17 cellular contexts compared by ENCODE assay signal in genomic region chr22:17339095-17339693, GRCh38. TPM values are rescaled to one million over a fixed set of nuclear protein-coding genes. Genes with fewer than 3 reads are reported as not detected.
DNase-seq lines count a peak whose midpoint lies in the region; ATAC-seq lines count a peak whose summit lies in the region.
"Had no signal": no experiment of that assay in that cellular context is flagged by ENCODE, and none has a peak within 500 bp of the region (broad histone marks: within the 10 kb centered on the region; RNA-seq: fewer than 3 reads in every experiment).

No MANE protein-coding gene starts in this region.

- peaks cover 3 to 4% of the 10 kb centered on the region in 2 experiments for H3K4me1 ChIP-seq in trophoblast cell (ENCODE audit: control insufficient read depth in 1 of 2, insufficient read depth in 2 of 2, low read length in 2 of 2)
- H3K4me1 ChIP-seq: pancreas, uterus had no signal

- peak; percentile 67 for DNase-seq in HuH-7 (ENCODE audit: low spot score)
- peak; percentile 61 for DNase-seq in NOMO-1 treated with dmso at 0.1 percent for 144 hours (lab: John Stamatoyannopoulos, UW; ENCODE audit: unreplicated experiment)
- peak; percentile 29 for DNase-seq in epithelial cell of prostate (ENCODE audit: low read depth, low spot score)
- DNase-seq in trophoblast cell: peak; percentile 87 to 94
- no peak for DNase-seq in stimulated activated CD4-positive, alpha-beta T cell treated with anti-CD3 and anti-CD28 coated beads, Interleukin-12 subunit alpha, Interleukin-12 subunit beta, amount 100 ng/mL, for 4 hours
- no peak for DNase-seq in H7
- DNase-seq: activated naive CD8-positive, alpha-beta T cell treated with anti-CD3 and anti-CD28 coated beads for 36 hours; activated T-cell treated with anti-CD3 and anti-CD28 coated beads, Interleukin-2, amount 50 U/mL, for 48 hours; NCI-H226; pancreas; RPMI8226; stimulated activated CD4-positive, alpha-beta T cell treated with anti-CD3 and anti-CD28 coated beads, Interleukin-4, amount 100 ng/mL, for 24 hours; T-helper 17 cell; uterus had no signal

- no peak overlapping the region for H2BK12ac ChIP-seq in trophoblast cell (ENCODE audit: low read length)

- no peak overlapping the region for H2AK5ac ChIP-seq in trophoblast cell (ENCODE audit: low read length)

- H2BK120ac ChIP-seq in trophoblast cell (ENCODE audit: insufficient read depth, low read length, poor library complexity): no peak overlapping the region

- no peak overlapping the region for H4K91ac ChIP-seq in trophoblast cell (ENCODE audit: low read depth, low read length)

- no peak overlapping the region for H4K8ac ChIP-seq in trophoblast cell (ENCODE audit: low read depth, low read length)

- H3K4me3 ChIP-seq in trophoblast cell (ENCODE audit: low read depth, low read length) (no peak overlapping the region), H7 (ENCODE audit: insufficient read depth, low read depth, low read length) (no peak overlapping the region)
- H3K4me3 ChIP-seq: lung, pancreas, skin epidermis, uterus had no signal

- no CpG with 5 or more reads among the region's 8 CpGs for WGBS in trophoblast cell (ENCODE audit: extremely low coverage, insufficient coverage, insufficient read length)

- H3K27ac ChIP-seq in epithelial cell of prostate (no peak overlapping the region), trophoblast cell (ENCODE audit: low read depth, low read length) (no peak overlapping the region)
- H3K27ac ChIP-seq: pancreas, skin epidermis, uterus had no signal

- no peaks in the 10 kb centered on the region for H3K9me3 ChIP-seq in trophoblast cell (ENCODE audit: insufficient read depth, low read depth, low read length)
- H3K9me3 ChIP-seq: pancreas, uterus had no signal

- no peaks in the 10 kb centered on the region for H3K79me1 ChIP-seq in trophoblast cell (ENCODE audit: low read length)

- no peak overlapping the region for H3K23ac ChIP-seq in trophoblast cell (ENCODE audit: low read length)

- no peak overlapping the region for H2BK5ac ChIP-seq in trophoblast cell (ENCODE audit: low read depth, low read length, poor library complexity)

- H3K18ac ChIP-seq in trophoblast cell (ENCODE audit: low read length): no peak overlapping the region

- H3K27me3 ChIP-seq in trophoblast cell (ENCODE audit: insufficient read depth, low read length) (no peaks in the 10 kb centered on the region), H7 (ENCODE audit: control insufficient read depth, insufficient read depth, low read length) (no peaks in the 10 kb centered on the region)
- H3K27me3 ChIP-seq: pancreas, uterus had no signal

- H3K36me3 ChIP-seq in trophoblast cell (ENCODE audit: control insufficient read depth in 1 of 2, insufficient read depth in 2 of 2, low read length in 2 of 2): no peaks in the 10 kb centered on the region
- H3K36me3 ChIP-seq in H7 (replicated peaks; ENCODE audit: control insufficient read depth, insufficient read depth, low read length): no peaks in the 10 kb centered on the region
- H3K36me3 ChIP-seq: pancreas, uterus had no signal

- no peak overlapping the region for H2AFZ ChIP-seq in trophoblast cell (ENCODE audit: insufficient read depth, low read length, poor library complexity)

- H3K9ac ChIP-seq in trophoblast cell (ENCODE audit: low read length): no peak overlapping the region

- no peak overlapping the region for H4K12ac ChIP-seq in trophoblast cell (ENCODE audit: low read depth, low read length)

- no peak overlapping the region for H3K4me2 ChIP-seq in trophoblast cell (ENCODE audit: low read length)

- H3K79me2 ChIP-seq in trophoblast cell (ENCODE audit: control insufficient read depth, insufficient read depth, low read length, poor library complexity): no peaks in the 10 kb centered on the region

- H3K4ac ChIP-seq in trophoblast cell (ENCODE audit: low read depth, low read length): no peak overlapping the region

- H3K14ac ChIP-seq in trophoblast cell (ENCODE audit: low read length): no peak overlapping the region

- ATAC-seq in GM21619 (IDR thresholded peaks at IDR 0.05; ENCODE audit: unreplicated experiment): no peak
- ATAC-seq: T-helper 17 cell had no signal

RNA-seq across cellular contexts. Expression of gene CECR2, which starts 30.1 kb away (rescaled TPM):
- polyA plus RNA-seq in trophoblast cell (2013): 4.2 and 4.4 TPM in 2 replicates
- total RNA-seq in H7 (2014; rRNA removed; shearing (Covaris generic)): 50.0 and 66.3 TPM in 2 replicates

Comparison
In these comparisons a context has a peak if more than half of its experiments do, and no peak if none do; other contexts are left out.
1. DNase-seq: peak in HuH-7 (single experiment), NOMO-1 treated with dmso at 0.1 percent for 144 hours (single experiment), epithelial cell of prostate (single experiment) and trophoblast cell (2 of 2); none in stimulated activated CD4-positive, alpha-beta T cell treated with anti-CD3 and anti-CD28 coated beads, Interleukin-12 subunit alpha, Interleukin-12 subunit beta, amount 100 ng/mL, for 4 hours (single experiment) and H7 (single experiment).